Comparison of ENCODE assay signal across 10 cellular contexts in genomic region chr4:47968847-47969246, GRCh38. TPM values are rescaled to one million over a fixed set of nuclear protein-coding genes. Genes with fewer than 3 reads are reported as not detected.
"Had no signal": no experiment of that assay in that cellular context is flagged by ENCODE, and none has a peak within 500 bp of the region (broad histone marks: within the 10 kb centered on the region; RNA-seq: fewer than 3 reads in every experiment).

No MANE protein-coding gene starts in this region.

- H3K9ac ChIP-seq: GM23248, KMS-11 had no signal

- H3K4me3 ChIP-seq: GM23248 had no signal

- H3K4me2 ChIP-seq: KMS-11 had no signal

- H3K27ac ChIP-seq: GM23248, HL-60, KMS-11 had no signal

- H2AFZ ChIP-seq: GM23248 had no signal

- DNase-seq: GM23248, GOT3, H9, HCEC 1CT, IMR-90, KBM-7 had no signal

RNA-seq across cellular contexts. Expression of gene CNGA1, which starts 47.6 kb away (rescaled TPM):
- total RNA-seq: GM23248, H4, HT1080, IMR-90 had no signal
